Comparison of ENCODE assay signal across 8 cellular contexts in the genomic region with DNA sequence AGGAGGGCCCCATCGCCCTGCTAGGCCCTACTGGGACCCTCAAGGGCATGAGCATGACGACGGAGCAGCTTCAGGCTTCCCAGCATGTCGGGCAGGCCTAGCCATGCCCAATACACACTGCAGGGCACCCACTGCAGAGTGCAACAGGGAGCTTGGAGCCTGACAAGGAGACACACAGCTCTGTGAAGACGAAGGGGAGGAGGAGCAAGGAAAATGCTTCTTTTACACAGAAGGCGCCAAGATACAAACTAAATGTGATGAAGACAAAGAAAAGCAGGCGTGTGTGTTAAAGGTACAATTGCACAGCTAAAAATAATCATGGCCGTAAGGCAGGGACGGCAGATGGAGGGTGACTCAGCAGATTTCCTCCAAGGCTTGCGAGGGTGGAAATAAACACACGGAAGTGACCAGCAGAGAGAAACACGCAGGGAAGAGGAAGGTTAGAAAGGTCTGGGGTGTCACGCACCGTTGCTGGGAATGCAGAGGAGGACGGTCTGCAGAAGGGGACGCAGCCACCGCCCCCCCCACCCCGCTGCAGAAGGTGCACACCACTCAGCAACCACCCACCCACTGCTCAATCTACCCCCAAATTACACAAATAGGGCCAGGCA.
A peak's percentile ranks its signal among the peaks of the same experiment; 100 is the strongest.
DNase-seq lines count a peak whose midpoint lies in the region; ATAC-seq and TF ChIP-seq lines count a peak whose summit lies in the region.

No MANE protein-coding gene starts in this region.

- H3K23me2 ChIP-seq in H9 (ENCODE audit: insufficient read length, low read depth, low read length, poor library complexity, severe bottlenecking) = no peaks in the 10 kb centered on the region

- H2BK120ac ChIP-seq in H9 (ENCODE audit: low read depth, low read length, poor library complexity, severe bottlenecking) = no peak overlapping the region

- CTCF ChIA-PET in BJ (lab: Yijun Ruan, JAX) = interaction anchor here (0.8 to 1.5 kb wide), 2 partner anchors 9 to 44 kb away, joined by 3 to 4 read pairs; no protein-coding TSS in a partner anchor

- peaks cover 14% of the 10 kb centered on the region; the same call in 1 of the 2 replicates for H3K4me1 ChIP-seq in H9 (ENCODE audit: insufficient read depth, low read length)
- peaks cover 57% of the 10 kb centered on the region for H3K4me1 ChIP-seq in muscle layer of colon (ENCODE audit: insufficient read depth, low read length)

- DNase-seq in BJ (ENCODE audit: low read depth) (peak; percentile 59), H9 (no peak), epithelial cell of prostate (ENCODE audit: low read depth, low spot score) (no peak)
- DNase-seq in activated CD4-positive, CD25-positive, alpha-beta regulatory T cell (lab: John Stamatoyannopoulos, UW) = no peak
- DNase-seq in stimulated activated CD4-positive, alpha-beta T cell treated with anti-CD3 and anti-CD28 coated beads, Interleukin-4, amount 100 ng/mL, for 4 hours = no peak

- H3K4me3 Mint-ChIP-seq in H9 = peak overlapping the region in 1 of 2 experiments; percentile 24; a peak in 1 of 5 replicates

- H3K9me3 Mint-ChIP-seq in H9 = no peaks in the 10 kb centered on the region; a peak in 1 of 5 replicates

- WGBS in H9 (ENCODE audit: extremely low coverage, insufficient read length, low lambda C conversion rate) = no CpG with 5 or more reads among the region's 18 CpGs

- no peaks in the 10 kb centered on the region for H3K27me3 Mint-ChIP-seq in H9 (ENCODE audit: low read depth)

- H3K4me3 ChIP-seq in BJ (ENCODE audit: low read depth, low read length) (no peak overlapping the region), SU-DHL-6 (ENCODE audit: insufficient read depth, low read length, poor library complexity, severe bottlenecking) (no peak overlapping the region), muscle layer of colon (ENCODE audit: low read depth in 1 of 2, low read length in 2 of 2) (peak overlapping the region in 1 of 2 donors; percentile 21)

- H3K27me3 ChIP-seq in BJ (ENCODE audit: control insufficient read depth, insufficient read depth, low read length) (no peaks in the 10 kb centered on the region), H9 (ENCODE audit: insufficient read depth, low read length) (no peaks in the 10 kb centered on the region), SU-DHL-6 (ENCODE audit: low read length) (no peaks in the 10 kb centered on the region), muscle layer of colon (ENCODE audit: control insufficient read depth in 1 of 2, insufficient read depth in 2 of 2, low read length in 2 of 2) (no peaks in the 10 kb centered on the region)

- peaks cover 4 to 7% (median 5%) of the 10 kb centered on the region in 3 experiments; a peak in 5 of 7 replicates for H3K36me3 Mint-ChIP-seq in H9 (ENCODE audit: insufficient read depth in 1 of 3, low read depth in 3 of 3)

- H3F3A ChIP-seq in SU-DHL-6 (ENCODE audit: insufficient read depth) = no peaks in the 10 kb centered on the region

- H2BK5ac ChIP-seq in H9 (ENCODE audit: insufficient read length, low read length) = no peak overlapping the region

- H3K18ac ChIP-seq in H9 (ENCODE audit: insufficient read length, low read depth, low read length) = no peak overlapping the region

- no peak overlapping the region for H3K23ac ChIP-seq in H9 (ENCODE audit: insufficient read length, low read depth, low read length)

- H3K4me2 ChIP-seq in H9 (ENCODE audit: insufficient read depth, insufficient read length, low read length) = no peak overlapping the region
- H3K4me2 ChIP-seq in SU-DHL-6 (ENCODE audit: low read depth, low read length, poor library complexity, severe bottlenecking) = no peak overlapping the region

- POLR2A ChIA-PET in BJ (lab: Charles Lee) = interaction anchor here (0.6 kb wide), 1 partner anchor 68 kb away, joined by 4 read pairs; no protein-coding TSS in a partner anchor

- H3K9me3 ChIP-seq in H9 (ENCODE audit: control insufficient read depth, low read depth, low read length) (no peaks in the 10 kb centered on the region), SU-DHL-6 (ENCODE audit: insufficient read depth, low read length) (no peaks in the 10 kb centered on the region), muscle layer of colon (ENCODE audit: low read length) (no peaks in the 10 kb centered on the region)

- ATAC-seq in HG03521 (IDR thresholded peaks at IDR 0.05; ENCODE audit: unreplicated experiment) = no peak

- H3T11ph ChIP-seq in H9 (ENCODE audit: low read length) = no peak overlapping the region

- peaks cover 74% of the 10 kb centered on the region in 2 experiments for H3K4me1 Mint-ChIP-seq in H9

- H2AFZ ChIP-seq in H9 (ENCODE audit: low read length) (no peak overlapping the region), SU-DHL-6 (ENCODE audit: low read depth, low read length, severe bottlenecking) (no peak overlapping the region)

- TF ChIP-seq CTCF in BJ (IDR thresholded peaks at IDR 0.05; ENCODE audit: insufficient read depth, low read depth, low read length) (no peak), H9 (conservative IDR thresholded peaks at IDR 0.05) (no peak), SU-DHL-6 (IDR thresholded peaks at IDR 0.05; ENCODE audit: insufficient read depth, low read length, poor library complexity, severe bottlenecking) (no peak)

- H3K27ac ChIP-seq in H9 (ENCODE audit: insufficient read length, low read depth, low read length) (no peak overlapping the region), SU-DHL-6 (ENCODE audit: low read depth, low read length) (peak overlapping the region; percentile 16; the same call in 1 of the 2 replicates), epithelial cell of prostate (peak overlapping the region; percentile 56), muscle layer of colon (ENCODE audit: low read depth, low read length) (peak overlapping the region; percentile 2)

- no peak overlapping the region for H4K91ac ChIP-seq in H9 (ENCODE audit: insufficient read length, low read depth, low read length)

- no peak overlapping the region for H2AK5ac ChIP-seq in H9 (ENCODE audit: insufficient read length, low read length)

- H4K5ac ChIP-seq in H9 (ENCODE audit: insufficient read length, low read depth, low read length) = peak overlapping the region; percentile 23

- peaks cover 50% of the 10 kb centered on the region; the same call in 1 of the 2 replicates for H3K79me2 ChIP-seq in H9 (ENCODE audit: insufficient read depth, low read length)
- H3K79me2 ChIP-seq in SU-DHL-6 (ENCODE audit: insufficient read depth, low read length) = peaks cover 94% of the 10 kb centered on the region

- H3K9me2 ChIP-seq in SU-DHL-6 (replicated peaks; ENCODE audit: insufficient read depth, low read length) = no peaks in the 10 kb centered on the region

- H3K79me1 ChIP-seq in H9 (ENCODE audit: insufficient read depth, low read depth, low read length, poor library complexity, severe bottlenecking) = peaks cover 14% of the 10 kb centered on the region

- peak overlapping the region; percentile 84 to 92 (median 88) for H3K27ac Mint-ChIP-seq in H9

- no peak overlapping the region for H2BK20ac ChIP-seq in H9 (ENCODE audit: low read depth, low read length, poor library complexity, severe bottlenecking)

- H3K36me3 ChIP-seq in BJ (ENCODE audit: control insufficient read depth, insufficient read depth, low read length) = peaks cover 2% of the 10 kb centered on the region
- no peaks in the 10 kb centered on the region for H3K36me3 ChIP-seq in SU-DHL-6 (ENCODE audit: low read length)
- no peaks in the 10 kb centered on the region for H3K36me3 ChIP-seq in muscle layer of colon (ENCODE audit: insufficient read depth, low read length)

- no peak overlapping the region for H3K4ac ChIP-seq in H9 (ENCODE audit: low read depth, low read length)

- no peak overlapping the region for H2BK12ac ChIP-seq in H9 (ENCODE audit: insufficient read length, low read depth, low read length)

- no peak overlapping the region for H3K14ac ChIP-seq in H9 (ENCODE audit: insufficient read depth, low read length)

- H4K20me1 ChIP-seq in H9 (ENCODE audit: control insufficient read depth, insufficient read depth, insufficient read length) (peaks cover 3% of the 10 kb centered on the region), SU-DHL-6 (ENCODE audit: low read depth, low read length) (peaks cover 13% of the 10 kb centered on the region)

- no peak overlapping the region for H2BK15ac ChIP-seq in H9 (ENCODE audit: low read depth, low read length)

- H3K9ac ChIP-seq in H9 (ENCODE audit: extremely low read depth, insufficient read length, low read length) (no peak overlapping the region), SU-DHL-6 (ENCODE audit: low read length) (0 out of 2 replicates have a peak overlapping the region, but pooled peaks have one; percentile 10), muscle layer of colon (ENCODE audit: low read length) (no peak overlapping the region)

- H4K8ac ChIP-seq in H9 (replicated peaks; ENCODE audit: insufficient read length, low read depth, low read length) = no peak overlapping the region

- no peak overlapping the region for H3K56ac ChIP-seq in H9 (ENCODE audit: insufficient read length, low read depth, low read length)
